35 cellular contexts compared by ENCODE assay signal in genomic region chr2:67663776-67664175, GRCh38.
"Had no signal": no experiment of that assay in that cellular context is flagged by ENCODE, and none has a peak within 500 bp of the region (broad histone marks: within the 10 kb centered on the region; RNA-seq: fewer than 3 reads in every experiment).

No MANE protein-coding gene starts in this region.

- DNase-seq: activated B cell treated with CpG ODN at 0.5 μM for 24 hours; activated CD4-positive, alpha-beta T cell treated with anti-CD3 and anti-CD28 coated beads for 4 hours; activated CD4-positive, alpha-beta T cell treated with anti-CD3 and anti-CD28 coated beads, Interleukin-2, amount 50 U/mL, for 1 hour; activated CD4-positive, CD25-positive, alpha-beta regulatory T cell treated with anti-CD3 and anti-CD28 coated beads, Interleukin-2, amount 50 U/mL, for 72 hours; activated CD8-positive, alpha-beta T cell treated with anti-CD3 and anti-CD28 coated beads for 36 hours; activated effector memory CD4-positive, alpha-beta T cell treated with anti-CD3 and anti-CD28 coated beads, Interleukin-2, amount 50 U/mL, for 16 hours; activated naive CD4-positive, alpha-beta T cell; activated naive CD8-positive, alpha-beta T cell treated with anti-CD3 and anti-CD28 coated beads, Interleukin-2, amount 10 ng/mL, durations not matched to agents 7 days and 5 days; activated T-cell treated with anti-CD3 and anti-CD28 coated beads, Interleukin-2, amount 50 U/mL, for 1 hour; activated T-cell treated with anti-CD3 and anti-CD28 coated beads, Interleukin-2, amount 50 U/mL, for 72 hours; amygdala; body of pancreas; NCI-H1092 treated with DMSO at 0.1 percent for 48 hours; NCI-H1417; NCI-H146; NCI-H187; NCI-H2029 treated with DMSO at 0.1 percent for 48 hours; NCI-H2107; NCI-H2171; NCI-H510A; NCI-H526; NCI-H748 treated with DMSO at 0.1 percent for 48 hours; NK-92 treated with Interleukin-12 subunit alpha and Interleukin-12 subunit beta, amount 100 ng/mL, for 24 hours; PC-9; Right ventricle myocardium superior; SW 1271; T-helper 1 cell; T-helper 2 cell; T-helper 9 cell had no signal

- FAIRE-seq: astrocyte, RCC 7860 had no signal

- H3K27me3 ChIP-seq: body of pancreas, breast epithelium had no signal

- H3K36me3 ChIP-seq: breast epithelium had no signal

- H3K9me3 ChIP-seq: body of pancreas had no signal

- H3K4me3 ChIP-seq: body of pancreas, breast epithelium, PC-9 had no signal

- H3K27ac ChIP-seq: body of pancreas, breast epithelium, KMS-11, PC-9, VCaP had no signal

- H3K4me1 ChIP-seq: body of pancreas, breast epithelium had no signal

- ATAC-seq: activated CD8-positive, alpha-beta T cell treated with anti-CD3 and anti-CD28 coated beads for 36 hours; activated T-cell treated with anti-CD3 and anti-CD28 coated beads, Interleukin-2, amount 50 U/mL, for 72 hours; activated T-helper 17 cell treated with anti-CD3 and anti-CD28 coated beads, Interleukin-2, amount 50 U/mL, for 72 hours; body of pancreas had no signal

- H3K4me2 ChIP-seq: KMS-11, PC-9 had no signal

- H3K9ac ChIP-seq: KMS-11 had no signal

- H2AFZ ChIP-seq: PC-9 had no signal
